In genomic region chr10:122141821-122142651, GRCh38 we compare ENCODE assay signal across 11 cellular contexts.
DNase-seq lines count a peak whose midpoint lies in the region; ATAC-seq and TF ChIP-seq lines count a peak whose summit lies in the region.
"Had no signal": no experiment of that assay in that cellular context is flagged by ENCODE, and none has a peak within 500 bp of the region (broad histone marks: within the 10 kb centered on the region; RNA-seq: fewer than 3 reads in every experiment).

No MANE protein-coding gene starts in this region.

- H3K27ac Mint-ChIP-seq in natural killer cell treated with Interleukin-12 subunit alpha and Interleukin-12 subunit beta and Interleukin-15 and Interleukin-18, amount 100 ng/mL, for 72 hours: no peak overlapping the region
- H3K27ac Mint-ChIP-seq in natural killer cell: no peak overlapping the region
- H3K27ac Mint-ChIP-seq in neural crest cell (ENCODE audit: unreplicated experiment): peak overlapping the region; percentile 22
- H3K27ac Mint-ChIP-seq in CD14-positive monocyte: peak overlapping the region in 2 of 7 donors; percentile 21 to 61
- H3K27ac Mint-ChIP-seq: activated CD4-positive, alpha-beta T cell treated with anti-CD3 and anti-CD28 coated beads, Interleukin-2, amount 10 ng/mL, durations not matched to agents 24 days and 14 days; B cell had no signal

- H3K27me3 Mint-ChIP-seq in natural killer cell treated with Interleukin-12 subunit alpha and Interleukin-12 subunit beta and Interleukin-15 and Interleukin-18, amount 100 ng/mL, for 72 hours: peaks cover 8 to 13% of the 10 kb centered on the region in 2 donors
- H3K27me3 Mint-ChIP-seq in natural killer cell (ENCODE audit: low read depth in 2 of 2) (peaks cover 0 to 13% of the 10 kb centered on the region in 2 donors), neural crest cell (ENCODE audit: low read depth) (no peaks in the 10 kb centered on the region), CD14-positive monocyte (ENCODE audit: low read depth in 3 of 3) (peaks cover 5 to 15% (median 6%) of the 10 kb centered on the region in 3 donors)
- H3K27me3 Mint-ChIP-seq: activated CD4-positive, alpha-beta T cell treated with anti-CD3 and anti-CD28 coated beads, Interleukin-2, amount 10 ng/mL, durations not matched to agents 24 days and 14 days had no signal

- H3K36me3 Mint-ChIP-seq in natural killer cell treated with Interleukin-12 subunit alpha and Interleukin-12 subunit beta and Interleukin-15 and Interleukin-18, amount 100 ng/mL, for 72 hours: no peaks in the 10 kb centered on the region
- no peaks in the 10 kb centered on the region for H3K36me3 Mint-ChIP-seq in natural killer cell
- H3K36me3 Mint-ChIP-seq in neural crest cell (ENCODE audit: low read depth): peaks cover 23% of the 10 kb centered on the region
- H3K36me3 Mint-ChIP-seq in CD14-positive monocyte: no peaks in the 10 kb centered on the region

- DNase-seq in natural killer cell treated with Interleukin-12 subunit alpha and Interleukin-12 subunit beta and Interleukin-15 and Interleukin-18, amount 100 ng/mL, for 72 hours (ENCODE audit: low spot score): no peak
- DNase-seq in natural killer cell (no peak), esophagus muscularis mucosa (ENCODE audit: extremely low spot score) (no peak), neural crest cell (ENCODE audit: low read depth, low spot score) (no peak), CD14-positive monocyte (ENCODE audit: low spot score) (no peak), cerebellum (ENCODE audit: low spot score) (no peak)
- DNase-seq in activated T-cell treated with anti-CD3 and anti-CD28 coated beads, Interleukin-2, amount 50 U/mL, for 48 hours: no peak
- DNase-seq: NCI-H2107 had no signal

- 28% methylated on average over 6 of the region's 15 CpGs for WGBS in esophagus muscularis mucosa

- no peak overlapping the region for H3K4me3 ChIP-seq in esophagus muscularis mucosa

- H3K9me3 ChIP-seq in esophagus muscularis mucosa: peaks cover 0 to 4% (median 0%) of the 10 kb centered on the region in 4 donors

- H3K9me3 Mint-ChIP-seq in natural killer cell treated with Interleukin-12 subunit alpha and Interleukin-12 subunit beta and Interleukin-15 and Interleukin-18, amount 100 ng/mL, for 72 hours: no peaks in the 10 kb centered on the region
- H3K9me3 Mint-ChIP-seq in natural killer cell: no peaks in the 10 kb centered on the region
- peaks cover 7% of the 10 kb centered on the region for H3K9me3 Mint-ChIP-seq in neural crest cell
- peaks cover 5 to 18% (median 8%) of the 10 kb centered on the region in 7 donors for H3K9me3 Mint-ChIP-seq in CD14-positive monocyte
- H3K9me3 Mint-ChIP-seq: activated CD4-positive, alpha-beta T cell treated with anti-CD3 and anti-CD28 coated beads, Interleukin-2, amount 10 ng/mL, durations not matched to agents 24 days and 14 days had no signal

- no peak for TF ChIP-seq CTCF in natural killer cell (IDR thresholded peaks at IDR 0.05)
- no peak for TF ChIP-seq CTCF in esophagus muscularis mucosa (IDR thresholded peaks at IDR 0.05)
- TF ChIP-seq CTCF in neural crest cell (conservative IDR thresholded peaks at IDR 0.05): no peak
- no peak for TF ChIP-seq CTCF in CD14-positive monocyte (IDR thresholded peaks at IDR 0.05)

- ATAC-seq in natural killer cell treated with Interleukin-12 subunit alpha and Interleukin-12 subunit beta and Interleukin-15 and Interleukin-18, amount 100 ng/mL, for 72 hours: peak; percentile 21 to 32
- no peak for ATAC-seq in natural killer cell
- ATAC-seq in activated CD4-positive, CD25-positive, alpha-beta regulatory T cell treated with anti-CD3 and anti-CD28 coated beads, Interleukin-2, amount 50 U/mL, for 24 hours: no peak

- peaks cover 64 to 75% (median 65%) of the 10 kb centered on the region in 4 donors for H3K4me1 ChIP-seq in esophagus muscularis mucosa

- no peak for TF ChIP-seq EP300 in esophagus muscularis mucosa (IDR thresholded peaks at IDR 0.05)

- H3K27ac ChIP-seq in esophagus muscularis mucosa (replicated peaks in 1 of 4): peak overlapping the region; percentile 80 to 88 (median 86)

- no peak overlapping the region for H3K4me3 Mint-ChIP-seq in natural killer cell treated with Interleukin-12 subunit alpha and Interleukin-12 subunit beta and Interleukin-15 and Interleukin-18, amount 100 ng/mL, for 72 hours
- H3K4me3 Mint-ChIP-seq in natural killer cell (no peak overlapping the region), neural crest cell (no peak overlapping the region), CD14-positive monocyte (no peak overlapping the region)
- H3K4me3 Mint-ChIP-seq: activated CD4-positive, alpha-beta T cell treated with anti-CD3 and anti-CD28 coated beads, Interleukin-2, amount 10 ng/mL, durations not matched to agents 24 days and 14 days; B cell had no signal

- H3K36me3 ChIP-seq in esophagus muscularis mucosa: peaks cover 0 to 36% (median 13%) of the 10 kb centered on the region in 4 donors

- H3K27me3 ChIP-seq in esophagus muscularis mucosa: no peaks in the 10 kb centered on the region

- TF ChIP-seq POLR2A in esophagus muscularis mucosa (IDR thresholded peaks at IDR 0.05; ENCODE audit: low read depth): no peak

- no peaks in the 10 kb centered on the region for H3K4me1 Mint-ChIP-seq in natural killer cell treated with Interleukin-12 subunit alpha and Interleukin-12 subunit beta and Interleukin-15 and Interleukin-18, amount 100 ng/mL, for 72 hours (ENCODE audit: low read depth in 2 of 2)
- H3K4me1 Mint-ChIP-seq in natural killer cell: peaks cover 0 to 4% of the 10 kb centered on the region in 2 donors
- peaks cover 46% of the 10 kb centered on the region for H3K4me1 Mint-ChIP-seq in neural crest cell
- H3K4me1 Mint-ChIP-seq in CD14-positive monocyte: peaks cover 33% of the 10 kb centered on the region
- H3K4me1 Mint-ChIP-seq: activated CD4-positive, alpha-beta T cell treated with anti-CD3 and anti-CD28 coated beads, Interleukin-2, amount 10 ng/mL, durations not matched to agents 24 days and 14 days; B cell had no signal

- intact Hi-C loops in natural killer cell (cut with micrococcal nuclease): no loop called here
- intact Hi-C loops in esophagus muscularis mucosa (cut with DNase I): loop anchor here (5.0 kb wide), 1 partner anchor 65 kb away; no protein-coding TSS in a partner anchor
- intact Hi-C loops in CD14-positive monocyte (cut with micrococcal nuclease): no loop called here

Comparison
In these comparisons a context has a peak if more than half of its experiments do, and no peak if none do; other contexts are left out.
1. ATAC-seq: peak in natural killer cell treated with Interleukin-12 subunit alpha and Interleukin-12 subunit beta and Interleukin-15 and Interleukin-18, amount 100 ng/mL, for 72 hours (2 of 2); none in natural killer cell (0 of 3) and activated CD4-positive, CD25-positive, alpha-beta regulatory T cell treated with anti-CD3 and anti-CD28 coated beads, Interleukin-2, amount 50 U/mL, for 24 hours (0 of 2).